In the genomic region with DNA sequence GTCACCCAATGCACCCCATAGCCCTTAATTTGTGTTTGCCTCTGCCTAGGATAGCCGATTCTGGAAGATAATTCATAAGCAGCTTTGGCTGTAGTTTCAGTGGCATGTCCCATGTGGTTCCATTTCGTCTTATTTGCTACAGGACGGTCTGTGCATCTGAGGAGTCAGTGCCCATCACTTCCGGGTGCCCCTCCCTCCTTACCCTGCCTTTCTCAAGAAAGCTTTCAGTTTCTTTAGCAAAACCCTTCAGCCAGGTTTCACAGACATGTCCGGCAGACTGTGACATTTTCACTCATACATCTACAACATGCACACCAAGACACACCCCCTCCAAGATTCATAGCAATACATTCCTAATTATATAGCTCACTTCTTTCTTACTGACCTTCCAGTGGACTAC, we compare ENCODE assay signal across 10 cellular contexts. TPM values are rescaled to one million over a fixed set of nuclear protein-coding genes. Genes with fewer than 3 reads are reported as not detected.
DNase-seq lines count a peak whose midpoint lies in the region; ATAC-seq and TF ChIP-seq lines count a peak whose summit lies in the region.
"Had no signal": no experiment of that assay in that cellular context is flagged by ENCODE, and none has a peak within 500 bp of the region (broad histone marks: within the 10 kb centered on the region; RNA-seq: fewer than 3 reads in every experiment).

No MANE protein-coding gene starts in this region.

- 0 out of 2 replicates have a peak overlapping the region, but pooled peaks have one; percentile 9 for H3K9ac ChIP-seq in MM.1S (ENCODE audit: low read length)

- no peaks in the 10 kb centered on the region for H3K9me2 ChIP-seq in MM.1S (replicated peaks; ENCODE audit: insufficient read depth, low read length)

- H3K27me3 ChIP-seq in MM.1S (replicated peaks; ENCODE audit: insufficient read depth, low read length) = no peaks in the 10 kb centered on the region

- TF ChIP-seq CTCF in MM.1S (IDR thresholded peaks at IDR 0.05; ENCODE audit: low read length) = no peak
- TF ChIP-seq CTCF in type B pancreatic cell (conservative IDR thresholded peaks at IDR 0.05) = no peak

- peak overlapping the region; percentile 30; the same call in 1 of the 2 replicates for H3K27ac ChIP-seq in MM.1S (ENCODE audit: low read length)

- H2AFZ ChIP-seq in MM.1S (ENCODE audit: low read length) = peak overlapping the region; percentile 53

- H3K4me2 ChIP-seq in MM.1S (ENCODE audit: low read depth, low read length) = peak overlapping the region; percentile 63

- H3K9me3 Mint-ChIP-seq in activated naive CD4-positive, alpha-beta T cell treated with anti-CD3 and anti-CD28 coated beads, Interleukin-2, amount 50 U/mL, for 24 hours = no peaks in the 10 kb centered on the region
- H3K9me3 Mint-ChIP-seq in type B pancreatic cell = no peaks in the 10 kb centered on the region

- H3K27ac Mint-ChIP-seq in activated naive CD4-positive, alpha-beta T cell treated with anti-CD3 and anti-CD28 coated beads, Interleukin-2, amount 50 U/mL, for 24 hours = no peak overlapping the region
- H3K27ac Mint-ChIP-seq in type B pancreatic cell = peak overlapping the region; percentile 1

- peak overlapping the region; percentile 33; the same call in 1 of the 2 replicates for H3K4me3 ChIP-seq in MM.1S (ENCODE audit: low read length)

- H3K4me3 Mint-ChIP-seq in activated naive CD4-positive, alpha-beta T cell treated with anti-CD3 and anti-CD28 coated beads, Interleukin-2, amount 50 U/mL, for 24 hours = peak overlapping the region; percentile 31
- H3K4me3 Mint-ChIP-seq in type B pancreatic cell = no peak overlapping the region

- no peaks in the 10 kb centered on the region for H3K36me3 ChIP-seq in MM.1S (replicated peaks; ENCODE audit: insufficient read depth, low read length)

- no peaks in the 10 kb centered on the region for H3K27me3 Mint-ChIP-seq in activated naive CD4-positive, alpha-beta T cell treated with anti-CD3 and anti-CD28 coated beads, Interleukin-2, amount 50 U/mL, for 24 hours
- peaks cover 44% of the 10 kb centered on the region for H3K27me3 Mint-ChIP-seq in type B pancreatic cell

- peaks cover 19% of the 10 kb centered on the region for H3K4me1 ChIP-seq in MM.1S (ENCODE audit: low read length)

- H3K36me3 Mint-ChIP-seq in activated naive CD4-positive, alpha-beta T cell treated with anti-CD3 and anti-CD28 coated beads, Interleukin-2, amount 50 U/mL, for 24 hours = no peaks in the 10 kb centered on the region
- H3K36me3 Mint-ChIP-seq in type B pancreatic cell = no peaks in the 10 kb centered on the region

- no peaks in the 10 kb centered on the region for H4K20me1 ChIP-seq in MM.1S (ENCODE audit: insufficient read depth, low read length)

- H3K79me2 ChIP-seq in MM.1S (ENCODE audit: low read length) = no peaks in the 10 kb centered on the region

- H3K9me3 ChIP-seq in MM.1S (replicated peaks; ENCODE audit: insufficient read depth, low read length) = no peaks in the 10 kb centered on the region

- peaks cover 14% of the 10 kb centered on the region for H3K4me1 Mint-ChIP-seq in activated naive CD4-positive, alpha-beta T cell treated with anti-CD3 and anti-CD28 coated beads, Interleukin-2, amount 50 U/mL, for 24 hours
- peaks cover 26% of the 10 kb centered on the region for H3K4me1 Mint-ChIP-seq in type B pancreatic cell (ENCODE audit: unreplicated experiment)

- H3F3A ChIP-seq in MM.1S (ENCODE audit: insufficient read depth, low read length) = peaks cover 4% of the 10 kb centered on the region

- peak; percentile 97 for ATAC-seq in HG02759 (IDR thresholded peaks at IDR 0.05; ENCODE audit: unreplicated experiment)
- no peak for ATAC-seq in sciatic nerve

- intact Hi-C loops in sciatic nerve (cut with DNase I) = no loop called here

- DNase-seq in activated naive CD4-positive, alpha-beta T cell (lab: John Stamatoyannopoulos, UW) = no peak
- DNase-seq in MM.1S = peak; percentile 92
- no peak for DNase-seq in type B pancreatic cell (ENCODE audit: extremely low spot score, unreplicated experiment)
- DNase-seq in NCI-H345 treated with DMSO at 0.1 percent for 48 hours (lab: John Stamatoyannopoulos, UW; ENCODE audit: unreplicated experiment) = no peak
- no peak for DNase-seq in H4 (ENCODE audit: low spot score)
- no peak for DNase-seq in sciatic nerve (ENCODE audit: low spot score)

RNA-seq across cellular contexts. Expression of gene TP53AIP1, which starts 14.3 kb away (rescaled TPM):
- 0.24 and 0.69 TPM in 2 replicates for total RNA-seq in type B pancreatic cell (ENCODE audit: low replicate concordance)
- not detected in 2 replicates for total RNA-seq in H4 (2014; rRNA removed; shearing (Covaris generic))
- not detected for total RNA-seq in sciatic nerve
- total RNA-seq: subcutaneous adipose tissue had no signal

RNA-seq across cellular contexts. Expression of gene KCNJ5, which starts 37.2 kb away (rescaled TPM):
- total RNA-seq in type B pancreatic cell (ENCODE audit: low replicate concordance) (0.90 and 1.6 TPM in 2 replicates), sciatic nerve (2.5 TPM)
- total RNA-seq in H4 (2014; rRNA removed; shearing (Covaris generic)) = not detected in 2 replicates
- total RNA-seq: HT-29 had no signal
